ENCODE assay signal across 8 cellular contexts in genomic region chr1:66351913-66352312, GRCh38.
DNase-seq lines count a peak whose midpoint lies in the region; ATAC-seq and TF ChIP-seq lines count a peak whose summit lies in the region.

No MANE protein-coding gene starts in this region.

- no peaks in the 10 kb centered on the region for H3K36me3 ChIP-seq in HEK293 (ENCODE audit: control insufficient read depth in 2 of 2, insufficient read depth in 1 of 2, low read length in 2 of 2)

- CTCF ChIA-PET in HEK293 (lab: Yijun Ruan, JAX) = interaction anchor here (0.6 to 1.6 kb wide), 3 partner anchors 25 to 122 kb away, joined by 3 to 4 read pairs (median 3); no protein-coding TSS in a partner anchor

- H3K27ac ChIP-seq in HEK293 (ENCODE audit: extremely low read depth, low read depth, low read length) = no peak overlapping the region

- DNase-seq in NCI-H2227 treated with DMSO at 0.1 percent for 48 hours (lab: John Stamatoyannopoulos, UW) = peak; percentile 87
- no peak for DNase-seq in OCI-M1 (lab: John Stamatoyannopoulos, UW)
- no peak for DNase-seq in C1 segment of cervical spinal cord (lab: John Stamatoyannopoulos, UW)
- no peak for DNase-seq in NCI-H524 treated with DMSO at 0.1 percent for 48 hours (lab: John Stamatoyannopoulos, UW)

- H3K4me3 ChIP-seq in HEK293 (ENCODE audit: low read depth, low read length) = no peak overlapping the region

- peak; percentile 36 for ATAC-seq in GM18517 (IDR thresholded peaks at IDR 0.05; ENCODE audit: unreplicated experiment)
- peak; percentile 39 for ATAC-seq in esophagus mucosa
- ATAC-seq in GM21576 (IDR thresholded peaks at IDR 0.05; ENCODE audit: unreplicated experiment) = no peak

- H3K9me3 ChIP-seq in HEK293 (ENCODE audit: control insufficient read depth, insufficient read depth, low read depth, low read length) = no peaks in the 10 kb centered on the region

- no peak for TF ChIP-seq CTCF in HEK293 (tag by site-specific recombination; IDR thresholded peaks at IDR 0.05)

- H3K4me1 ChIP-seq in HEK293 (ENCODE audit: control insufficient read depth, insufficient read depth, low read length) = peaks cover 3% of the 10 kb centered on the region

- POLR2A ChIA-PET in HEK293 (lab: Yijun Ruan, JAX) = no interaction called here

TF ChIP-seq in HEK293, 187 proteins besides CTCF, POLR2A, EP300 and RAD21:
- TF ChIP-seq KLF16 (tag by site-specific recombination; IDR thresholded peaks at IDR 0.05) (no peak), ZNF629 (tag by site-specific recombination; IDR thresholded peaks at IDR 0.05) (no peak), ZNF776 (tag by site-specific recombination; IDR thresholded peaks at IDR 0.05; ENCODE audit: borderline replicate concordance) (no peak), ZNF48 (tag by site-specific recombination; IDR thresholded peaks at IDR 0.05) (no peak), HOXC10 (CRISPR knock-in tag; IDR thresholded peaks at IDR 0.05) (no peak), BCL11A (tag by site-specific recombination; IDR thresholded peaks at IDR 0.05; ENCODE audit: low read depth) (no peak), WT1 (tag by site-specific recombination; IDR thresholded peaks at IDR 0.05) (peak; percentile 78), ZNF558 (tag by site-specific recombination; IDR thresholded peaks at IDR 0.05) (no peak), ZNF449 (tag by site-specific recombination; IDR thresholded peaks at IDR 0.05) (peak; percentile 97), ZNF394 (tag by site-specific recombination; IDR thresholded peaks at IDR 0.05; ENCODE audit: borderline replicate concordance) (no peak)
